In genomic region chr1:23809751-23810171, GRCh38 we compare ENCODE assay signal across 1 cellular context.
TF ChIP-seq lines count a peak whose summit lies in the region.

No MANE protein-coding gene starts in this region.

TF ChIP-seq in endothelial cell of umbilical vein, 7 proteins besides CTCF, POLR2A, EP300 and RAD21:
- no peak for TF ChIP-seq POLR2AphosphoS5 (IDR thresholded peaks at IDR 0.05; ENCODE audit: insufficient read depth, low read depth, low read length)
- TF ChIP-seq JUN (IDR thresholded peaks at IDR 0.05; ENCODE audit: borderline replicate concordance, insufficient read depth, insufficient read length, low read depth): peak; percentile 44
